ENCODE assay signal across 14 cellular contexts in genomic region chr2:129813404-129813803, GRCh38.
DNase-seq lines count a peak whose midpoint lies in the region; ATAC-seq and TF ChIP-seq lines count a peak whose summit lies in the region.
"Had no signal": no experiment of that assay in that cellular context is flagged by ENCODE, and none has a peak within 500 bp of the region (broad histone marks: within the 10 kb centered on the region; RNA-seq: fewer than 3 reads in every experiment).

No MANE protein-coding gene starts in this region.

- H3K4me3 Mint-ChIP-seq in dendritic cell treated with granulocyte-macrophage colony-stimulating factor and Interleukin-4, amounts not matched to agents 40 ng/mL and 50 ng/mL, for 4 days, result no peak overlapping the region
- H3K4me3 Mint-ChIP-seq: activated CD8-positive, alpha-beta memory T cell treated with anti-CD3 and anti-CD28 coated beads, Interleukin-2, amount 10 ng/mL, durations not matched to agents 7 days and 5 days; activated naive CD8-positive, alpha-beta T cell treated with anti-CD3 and anti-CD28 coated beads for 36 hours; CD4-positive, CD25-positive, alpha-beta regulatory T cell had no signal

- DNase-seq in AML-193 (lab: John Stamatoyannopoulos, UW) (peak; percentile 18 to 45), GM12865 (ENCODE audit: low read depth) (no peak), NB4 (ENCODE audit: low read depth) (peak; percentile 42), head of caudate nucleus (no peak), epidermal melanocyte (ENCODE audit: insufficient read length, low spot score) (no peak)
- no peak for DNase-seq in activated T-cell treated with anti-CD3 and anti-CD28 coated beads, Interleukin-2, amount 50 U/mL, for 48 hours
- DNase-seq: activated CD8-positive, alpha-beta memory T cell treated with anti-CD3 and anti-CD28 coated beads, Interleukin-2, amount 10 ng/mL, durations not matched to agents 7 days and 5 days; activated naive CD8-positive, alpha-beta T cell treated with anti-CD3 and anti-CD28 coated beads for 36 hours; CD4-positive, CD25-positive, alpha-beta regulatory T cell; NCI-H2171 treated with DMSO at 0.1 percent for 48 hours; stimulated activated CD4-positive, alpha-beta T cell treated with anti-CD3 and anti-CD28 coated beads, Interleukin-4, amount 100 ng/mL, for 4 hours; stomach had no signal

- H3K9me3 Mint-ChIP-seq in dendritic cell treated with granulocyte-macrophage colony-stimulating factor and Interleukin-4, amounts not matched to agents 40 ng/mL and 50 ng/mL, for 4 days, result peaks cover 19% of the 10 kb centered on the region

- peak; percentile 17 for TF ChIP-seq CTCF in GM12865 (IDR thresholded peaks at IDR 0.05; ENCODE audit: insufficient read depth, low read depth, low read length, missing control alignments)
- peak; percentile 41 for TF ChIP-seq CTCF in NB4 (IDR thresholded peaks at IDR 0.05; ENCODE audit: low read depth, low read length)

- peaks cover 50% of the 10 kb centered on the region for H3K4me1 Mint-ChIP-seq in dendritic cell treated with granulocyte-macrophage colony-stimulating factor and Interleukin-4, amounts not matched to agents 40 ng/mL and 50 ng/mL, for 4 days (ENCODE audit: low read depth)
- H3K4me1 Mint-ChIP-seq: activated CD8-positive, alpha-beta memory T cell treated with anti-CD3 and anti-CD28 coated beads, Interleukin-2, amount 10 ng/mL, durations not matched to agents 7 days and 5 days; CD4-positive, CD25-positive, alpha-beta regulatory T cell had no signal

- no peak overlapping the region for H3K4me3 ChIP-seq in GM12865 (ENCODE audit: low read depth, low read length)
- H3K4me3 ChIP-seq in NB4 (ENCODE audit: low read depth, low read length), result no peak overlapping the region
- H3K4me3 ChIP-seq: stomach had no signal

- peak overlapping the region; percentile 65 for H3K27ac Mint-ChIP-seq in dendritic cell treated with granulocyte-macrophage colony-stimulating factor and Interleukin-4, amounts not matched to agents 40 ng/mL and 50 ng/mL, for 4 days
- H3K27ac Mint-ChIP-seq: activated CD8-positive, alpha-beta memory T cell treated with anti-CD3 and anti-CD28 coated beads, Interleukin-2, amount 10 ng/mL, durations not matched to agents 7 days and 5 days; activated naive CD8-positive, alpha-beta T cell treated with anti-CD3 and anti-CD28 coated beads for 36 hours; CD4-positive, CD25-positive, alpha-beta regulatory T cell had no signal

- intact Hi-C loops in dendritic cell treated with granulocyte-macrophage colony-stimulating factor and Interleukin-4, amounts not matched to agents 40 ng/mL and 50 ng/mL, for 4 days (cut with micrococcal nuclease), result no loop called here
- intact Hi-C loops in head of caudate nucleus (cut with DNase I), result no loop called here

- no peak for TF ChIP-seq POLR2A in NB4 (IDR thresholded peaks at IDR 0.05; ENCODE audit: extremely low read depth, insufficient read length)

- no peak for ATAC-seq in GM18502 (IDR thresholded peaks at IDR 0.05; ENCODE audit: poor library complexity, unreplicated experiment)
- ATAC-seq: activated CD8-positive, alpha-beta memory T cell treated with anti-CD3 and anti-CD28 coated beads, Interleukin-2, amount 10 ng/mL, durations not matched to agents 7 days and 5 days had no signal

- H3K27me3 Mint-ChIP-seq in dendritic cell treated with granulocyte-macrophage colony-stimulating factor and Interleukin-4, amounts not matched to agents 40 ng/mL and 50 ng/mL, for 4 days, result peaks cover 61% of the 10 kb centered on the region
- H3K27me3 Mint-ChIP-seq: CD4-positive, CD25-positive, alpha-beta regulatory T cell had no signal

- H3K36me3 Mint-ChIP-seq in dendritic cell treated with granulocyte-macrophage colony-stimulating factor and Interleukin-4, amounts not matched to agents 40 ng/mL and 50 ng/mL, for 4 days (ENCODE audit: low read depth), result no peaks in the 10 kb centered on the region
- H3K36me3 Mint-ChIP-seq: activated CD8-positive, alpha-beta memory T cell treated with anti-CD3 and anti-CD28 coated beads, Interleukin-2, amount 10 ng/mL, durations not matched to agents 7 days and 5 days; CD4-positive, CD25-positive, alpha-beta regulatory T cell had no signal

Comparison
In these comparisons a context has a peak if more than half of its experiments do, and no peak if none do; other contexts are left out.
1. DNase-seq: peak in AML-193 (2 of 2) and NB4 (single experiment); none in GM12865 (single experiment), head of caudate nucleus (0 of 42), epidermal melanocyte (single experiment) and activated T-cell treated with anti-CD3 and anti-CD28 coated beads, Interleukin-2, amount 50 U/mL, for 48 hours (0 of 2).